18 cellular contexts compared by ENCODE assay signal in genomic region chr2:219969508-219969907, GRCh38.
DNase-seq lines count a peak whose midpoint lies in the region; ATAC-seq and TF ChIP-seq lines count a peak whose summit lies in the region.
"Had no signal": no experiment of that assay in that cellular context is flagged by ENCODE, and none has a peak within 500 bp of the region (broad histone marks: within the 10 kb centered on the region; RNA-seq: fewer than 3 reads in every experiment).

No MANE protein-coding gene starts in this region.

- peaks cover 0 to under 1% (median 0%) of the 10 kb centered on the region in 5 donors for H3K9me3 Mint-ChIP-seq in CD8-positive, alpha-beta memory T cell
- H3K9me3 Mint-ChIP-seq: activated CD4-positive, alpha-beta memory T cell treated with anti-CD3 and anti-CD28 coated beads, Interleukin-2, amount 10 ng/mL, durations not matched to agents 7 days and 5 days; activated naive CD8-positive, alpha-beta T cell treated with anti-CD3 and anti-CD28 coated beads, Interleukin-2, amount 50 U/mL, for 24 hours; CD8-positive, alpha-beta T cell had no signal

- H3K4me1 ChIP-seq in CD8-positive, alpha-beta memory T cell (ENCODE audit: insufficient read depth, low read length), result no peaks in the 10 kb centered on the region

- no peak overlapping the region for H3K27ac Mint-ChIP-seq in CD8-positive, alpha-beta memory T cell
- H3K27ac Mint-ChIP-seq: activated CD4-positive, alpha-beta memory T cell treated with anti-CD3 and anti-CD28 coated beads, Interleukin-2, amount 10 ng/mL, durations not matched to agents 7 days and 5 days; activated naive CD8-positive, alpha-beta T cell treated with anti-CD3 and anti-CD28 coated beads, Interleukin-2, amount 50 U/mL, for 24 hours; CD8-positive, alpha-beta T cell; naive B cell; stimulated activated naive CD8-positive, alpha-beta T cell treated with anti-CD3 and anti-CD28 coated beads, Interleukin-15, amount 100 ng/mL, for 72 hours had no signal

- H3K9me3 ChIP-seq in CD8-positive, alpha-beta memory T cell (ENCODE audit: low read length), result no peaks in the 10 kb centered on the region

- TF ChIP-seq CTCF in RWPE1 (conservative IDR thresholded peaks at IDR 0.05; ENCODE audit: low read depth), result no peak
- TF ChIP-seq CTCF in fibroblast of mammary gland (conservative IDR thresholded peaks at IDR 0.05; ENCODE audit: control insufficient read depth, insufficient read depth, low read depth, low read length), result no peak

- H3K27me3 ChIP-seq in CD8-positive, alpha-beta memory T cell (ENCODE audit: insufficient read depth, low read length, poor library complexity, severe bottlenecking), result no peaks in the 10 kb centered on the region

- no peak for ATAC-seq in GM18870 (IDR thresholded peaks at IDR 0.05; ENCODE audit: unreplicated experiment)
- ATAC-seq: activated naive CD8-positive, alpha-beta T cell treated with anti-CD3 and anti-CD28 coated beads, Interleukin-2, amount 50 U/mL, for 24 hours; CD8-positive, alpha-beta T cell; left ventricle myocardium superior; stimulated activated naive CD8-positive, alpha-beta T cell treated with anti-CD3 and anti-CD28 coated beads, Interleukin-15, amount 100 ng/mL, for 72 hours had no signal

- H3K4me1 Mint-ChIP-seq in CD8-positive, alpha-beta memory T cell, result no peaks in the 10 kb centered on the region
- H3K4me1 Mint-ChIP-seq: activated CD4-positive, alpha-beta memory T cell treated with anti-CD3 and anti-CD28 coated beads, Interleukin-2, amount 10 ng/mL, durations not matched to agents 7 days and 5 days; activated naive CD8-positive, alpha-beta T cell treated with anti-CD3 and anti-CD28 coated beads, Interleukin-2, amount 50 U/mL, for 24 hours; naive B cell; stimulated activated naive CD8-positive, alpha-beta T cell treated with anti-CD3 and anti-CD28 coated beads, Interleukin-15, amount 100 ng/mL, for 72 hours had no signal

- CTCF ChIA-PET in RWPE1 (lab: Yijun Ruan, JAX), result no interaction called here
- CTCF ChIA-PET in CD8-positive, alpha-beta memory T cell (lab: Charles Lee), result no interaction called here

- DNase-seq in H4 (ENCODE audit: low spot score), result peak; percentile 58
- DNase-seq in RWPE1 (ENCODE audit: low spot score), result peak; percentile 73
- DNase-seq in fibroblast of mammary gland (ENCODE audit: low read depth), result peak; percentile 85
- DNase-seq in T1000 (lab: John Stamatoyannopoulos, UW), result no peak
- no peak for DNase-seq in CD8-positive, alpha-beta memory T cell
- DNase-seq in cerebellar nuclear complex (lab: John Stamatoyannopoulos, UW), result no peak
- DNase-seq: activated CD4-positive, alpha-beta memory T cell treated with anti-CD3 and anti-CD28 coated beads, Interleukin-2, amount 10 ng/mL, durations not matched to agents 7 days and 5 days; activated naive CD8-positive, alpha-beta T cell treated with anti-CD3 and anti-CD28 coated beads, Interleukin-2, amount 50 U/mL, for 24 hours; CD8-positive, alpha-beta T cell; GDM1; left ventricle myocardium superior; naive B cell; NCI-H2107; posterior cingulate gyrus; SHP77; stimulated activated CD4-positive, alpha-beta T cell treated with anti-CD3 and anti-CD28 coated beads, Interleukin-12 subunit alpha, Interleukin-12 subunit beta, amount 100 ng/mL, for 4 hours; stimulated activated naive CD8-positive, alpha-beta T cell treated with anti-CD3 and anti-CD28 coated beads, Interleukin-15, amount 100 ng/mL, for 72 hours had no signal

- H3K36me3 ChIP-seq in CD8-positive, alpha-beta memory T cell (ENCODE audit: insufficient read depth, low read length), result no peaks in the 10 kb centered on the region

- no peaks in the 10 kb centered on the region for H3K36me3 Mint-ChIP-seq in CD8-positive, alpha-beta memory T cell
- H3K36me3 Mint-ChIP-seq: CD8-positive, alpha-beta T cell; naive B cell had no signal

- no peak overlapping the region for H3K27ac ChIP-seq in RWPE1
- H3K27ac ChIP-seq in CD8-positive, alpha-beta memory T cell (ENCODE audit: low read depth, low read length), result no peak overlapping the region

- no peak overlapping the region for H3K4me3 ChIP-seq in fibroblast of mammary gland (ENCODE audit: control insufficient read depth, low read depth, low read length)
- no peak overlapping the region for H3K4me3 ChIP-seq in CD8-positive, alpha-beta memory T cell (ENCODE audit: low read length)

- H3K27me3 Mint-ChIP-seq in CD8-positive, alpha-beta memory T cell, result no peaks in the 10 kb centered on the region
- H3K27me3 Mint-ChIP-seq: activated CD4-positive, alpha-beta memory T cell treated with anti-CD3 and anti-CD28 coated beads, Interleukin-2, amount 10 ng/mL, durations not matched to agents 7 days and 5 days; activated naive CD8-positive, alpha-beta T cell treated with anti-CD3 and anti-CD28 coated beads, Interleukin-2, amount 50 U/mL, for 24 hours; naive B cell had no signal

- H3K4me3 Mint-ChIP-seq in CD8-positive, alpha-beta memory T cell, result no peak overlapping the region
- H3K4me3 Mint-ChIP-seq: activated CD4-positive, alpha-beta memory T cell treated with anti-CD3 and anti-CD28 coated beads, Interleukin-2, amount 10 ng/mL, durations not matched to agents 7 days and 5 days; activated naive CD8-positive, alpha-beta T cell treated with anti-CD3 and anti-CD28 coated beads, Interleukin-2, amount 50 U/mL, for 24 hours; CD8-positive, alpha-beta T cell; naive B cell; stimulated activated naive CD8-positive, alpha-beta T cell treated with anti-CD3 and anti-CD28 coated beads, Interleukin-15, amount 100 ng/mL, for 72 hours had no signal

- POLR2A ChIA-PET in RWPE1 (lab: Yijun Ruan, JAX; ENCODE audit: low non-redundant PET), result no interaction called here
- POLR2A ChIA-PET in CD8-positive, alpha-beta memory T cell (lab: Charles Lee), result no interaction called here

Comparison
In these comparisons a context has a peak if more than half of its experiments do, and no peak if none do; other contexts are left out.
1. DNase-seq: peak in H4 (single experiment), RWPE1 (single experiment) and fibroblast of mammary gland (single experiment); none in T1000 (single experiment), CD8-positive, alpha-beta memory T cell (0 of 5) and cerebellar nuclear complex (0 of 2).